Comparison of ENCODE assay signal across 10 cellular contexts in genomic region chr1:41023279-41023990, GRCh38. TPM values are rescaled to one million over a fixed set of nuclear protein-coding genes. Genes with fewer than 3 reads are reported as not detected.
DNase-seq lines count a peak whose midpoint lies in the region; TF ChIP-seq lines count a peak whose summit lies in the region.
"Had no signal": no experiment of that assay in that cellular context is flagged by ENCODE, and none has a peak within 500 bp of the region (broad histone marks: within the 10 kb centered on the region; RNA-seq: fewer than 3 reads in every experiment).

No MANE protein-coding gene starts in this region.

- H3K9me3 Mint-ChIP-seq in chondrocyte (ENCODE audit: low read depth), result no peaks in the 10 kb centered on the region
- H3K9me3 Mint-ChIP-seq in osteocyte (ENCODE audit: unreplicated experiment), result no peaks in the 10 kb centered on the region
- no peaks in the 10 kb centered on the region for H3K9me3 Mint-ChIP-seq in CD14-positive monocyte

- H3K79me2 ChIP-seq in Loucy (ENCODE audit: insufficient read depth, low read length), result no peaks in the 10 kb centered on the region

- no peak for TF ChIP-seq POLR2A in lower leg skin (IDR thresholded peaks at IDR 0.05)

- peaks cover 15% of the 10 kb centered on the region for H3K4me1 ChIP-seq in Loucy (ENCODE audit: insufficient read depth, low read length, poor library complexity, severe bottlenecking)
- H3K4me1 ChIP-seq in colonic mucosa, result no peaks in the 10 kb centered on the region

- DNase-seq in EL (peak; percentile 41), chondrocyte (ENCODE audit: low spot score) (no peak), osteocyte (ENCODE audit: extremely low spot score, unreplicated experiment) (no peak), lower leg skin (ENCODE audit: low spot score in 2 of 2) (no peak), colonic mucosa (no peak), Ammon's horn (ENCODE audit: low spot score) (no peak), CD14-positive monocyte (ENCODE audit: low spot score) (no peak)
- DNase-seq: activated CD4-positive, alpha-beta T cell treated with anti-CD3 and anti-CD28 coated beads for 48 hours; NCI-H446 treated with DMSO at 0.1 percent for 48 hours had no signal

- H3K4me3 Mint-ChIP-seq in chondrocyte (ENCODE audit: unreplicated experiment) (no peak overlapping the region), osteocyte (ENCODE audit: unreplicated experiment) (no peak overlapping the region), CD14-positive monocyte (no peak overlapping the region)

- TF ChIP-seq CTCF in Loucy (conservative IDR thresholded peaks at IDR 0.05; ENCODE audit: low read length) (peak; percentile 46), chondrocyte (IDR thresholded peaks at IDR 0.05) (peak; percentile 69), osteocyte (IDR thresholded peaks at IDR 0.05) (peak; percentile 47), lower leg skin (IDR thresholded peaks at IDR 0.05) (no peak), colonic mucosa (IDR thresholded peaks at IDR 0.05) (no peak), CD14-positive monocyte (IDR thresholded peaks at IDR 0.05) (no peak)

- no peaks in the 10 kb centered on the region for H3K27me3 Mint-ChIP-seq in chondrocyte (ENCODE audit: low read depth)
- no peaks in the 10 kb centered on the region for H3K27me3 Mint-ChIP-seq in osteocyte (ENCODE audit: unreplicated experiment)
- H3K27me3 Mint-ChIP-seq in CD14-positive monocyte (ENCODE audit: low read depth in 3 of 3), result no peaks in the 10 kb centered on the region

- no peak overlapping the region for H3K9ac ChIP-seq in Loucy (ENCODE audit: low read depth, low read length, poor library complexity, severe bottlenecking)
- no peak overlapping the region for H3K9ac ChIP-seq in colonic mucosa (ENCODE audit: low read depth in 2 of 2, low read length in 2 of 2)

- no peaks in the 10 kb centered on the region for H4K20me1 ChIP-seq in Loucy (ENCODE audit: insufficient read depth, low read length, poor library complexity, severe bottlenecking)

- H3K27ac ChIP-seq in colonic mucosa, result no peak overlapping the region

- H3K36me3 ChIP-seq in Loucy (ENCODE audit: insufficient read depth, low read length) (peaks cover 36% of the 10 kb centered on the region; the same call in 1 of the 2 replicates), colonic mucosa (no peaks in the 10 kb centered on the region)

- no peak overlapping the region for H2AFZ ChIP-seq in Loucy (ENCODE audit: low read length)

- H3K27ac Mint-ChIP-seq in chondrocyte (ENCODE audit: unreplicated experiment) (peak overlapping the region; percentile 76), osteocyte (ENCODE audit: unreplicated experiment) (no peak overlapping the region), CD14-positive monocyte (peak overlapping the region in 2 of 7 donors; percentile 15 to 65)

- intact Hi-C loops in lower leg skin (cut with DNase I; ENCODE audit: low total_unique reads), result no loop called here
- intact Hi-C loops in colonic mucosa (cut with DNase I), result no loop called here
- intact Hi-C loops in CD14-positive monocyte (cut with micrococcal nuclease), result no loop called here

- H3K9me2 ChIP-seq in Loucy (replicated peaks; ENCODE audit: low read depth, low read length), result no peaks in the 10 kb centered on the region

- H3K36me3 Mint-ChIP-seq in chondrocyte (ENCODE audit: low read depth), result peaks cover 15% of the 10 kb centered on the region
- H3K36me3 Mint-ChIP-seq in osteocyte (ENCODE audit: unreplicated experiment), result peaks cover 10% of the 10 kb centered on the region
- H3K36me3 Mint-ChIP-seq in CD14-positive monocyte, result peaks cover 26 to 42% of the 10 kb centered on the region in 2 donors

- H3F3A ChIP-seq in Loucy (ENCODE audit: low read depth), result no peaks in the 10 kb centered on the region

- no peak overlapping the region for H3K4me3 ChIP-seq in Loucy (ENCODE audit: low read length, poor library complexity, severe bottlenecking)
- no peak overlapping the region for H3K4me3 ChIP-seq in lower leg skin (ENCODE audit: low read depth, poor library complexity, severe bottlenecking)
- H3K4me3 ChIP-seq in colonic mucosa, result no peak overlapping the region

- no peak overlapping the region for H3K4me2 ChIP-seq in Loucy (ENCODE audit: low read depth, low read length, poor library complexity, severe bottlenecking)

- H3K27me3 ChIP-seq in Loucy (ENCODE audit: insufficient read depth, low read length, poor library complexity, severe bottlenecking) (no peaks in the 10 kb centered on the region), colonic mucosa (no peaks in the 10 kb centered on the region)

- WGBS in lower leg skin, 2 donors, result 95 to 97% methylated on average over 4 to 5 of the region's 5 CpGs

- H3K4me1 Mint-ChIP-seq in chondrocyte (ENCODE audit: low read depth) (peaks cover 5% of the 10 kb centered on the region), osteocyte (ENCODE audit: unreplicated experiment) (peaks cover 14% of the 10 kb centered on the region), CD14-positive monocyte (no peaks in the 10 kb centered on the region)

- H3K9me3 ChIP-seq in Loucy (ENCODE audit: insufficient read depth, low read depth, low read length) (no peaks in the 10 kb centered on the region), colonic mucosa (no peaks in the 10 kb centered on the region)

RNA-seq across cellular contexts. Expression of gene SLFNL1, which starts 1.9 kb away (rescaled TPM):
- 0.25 to 0.48 TPM in 2 of 3 replicates, not detected in the other for total RNA-seq in chondrocyte
- 0.29 and 0.30 TPM in 2 replicates for total RNA-seq in osteocyte
- total RNA-seq in lower leg skin, result under 1 TPM in 1 of 4 donors, not detected in 3; 0.26 TPM
- total RNA-seq in colonic mucosa, result under 1 TPM; 0.27 to 0.30 TPM
- under 1 TPM in 1 of 2 donors, not detected in 1; 0.11 TPM for polyA plus RNA-seq in CD14-positive monocyte

RNA-seq across cellular contexts. Expression of gene CTPS1, which starts 43.9 kb away (rescaled TPM):
- 40.2 to 84.5 TPM (median 79.4 TPM) in 3 replicates for total RNA-seq in chondrocyte
- total RNA-seq in osteocyte, result 25.6 and 27.7 TPM in 2 replicates
- total RNA-seq in lower leg skin, result 10 to 100 TPM in 1 of 4 donors, 1 to 10 TPM in 3; 7.7 to 23.3 (median 8.9) TPM
- total RNA-seq in colonic mucosa, result 10 to 100 TPM; 14.1 to 25.5 TPM
- 1 to 10 TPM; 5.3 to 6.0 TPM for polyA plus RNA-seq in CD14-positive monocyte

Comparison
In these comparisons a context has a peak if more than half of its experiments do, and no peak if none do; other contexts are left out.
1. CTCF ChIP-seq: peak in Loucy (single experiment), chondrocyte (single experiment) and osteocyte (single experiment); none in lower leg skin (0 of 3), colonic mucosa (single experiment) and CD14-positive monocyte (single experiment).